In genomic region chr3:3693593-3693992, GRCh38 we compare ENCODE assay signal across 39 cellular contexts.
"Had no signal": no experiment of that assay in that cellular context is flagged by ENCODE, and none has a peak within 500 bp of the region (broad histone marks: within the 10 kb centered on the region; RNA-seq: fewer than 3 reads in every experiment).

No MANE protein-coding gene starts in this region.

- H3K4me3 ChIP-seq: adrenal gland, ascending aorta, body of pancreas, breast epithelium, cardiac muscle cell had no signal

- H3K27me3 ChIP-seq: adrenal gland, ascending aorta, body of pancreas, brain microvascular endothelial cell, breast epithelium had no signal

- H3K4me3 Mint-ChIP-seq: activated naive CD4-positive, alpha-beta T cell treated with anti-CD3 and anti-CD28 coated beads for 36 hours; activated naive CD4-positive, alpha-beta T cell treated with anti-CD3 and anti-CD28 coated beads, Interleukin-2, amount 10 ng/mL, durations not matched to agents 7 days and 5 days; activated naive CD4-positive, alpha-beta T cell treated with anti-CD3 and anti-CD28 coated beads, Interleukin-2, amount 50 U/mL, for 24 hours; activated naive CD8-positive, alpha-beta T cell; activated naive CD8-positive, alpha-beta T cell treated with anti-CD3 and anti-CD28 coated beads for 36 hours; activated naive CD8-positive, alpha-beta T cell treated with anti-CD3 and anti-CD28 coated beads, Interleukin-2, amount 10 ng/mL, durations not matched to agents 7 days and 5 days; activated naive CD8-positive, alpha-beta T cell treated with anti-CD3 and anti-CD28 coated beads, Interleukin-2, amount 50 U/mL, for 24 hours; activated T-cell treated with anti-CD3 and anti-CD28 coated beads, Interleukin-2, amount 50 U/mL, for 24 hours; activated T-cell treated with anti-CD3 and anti-CD28 coated beads, Interleukin-2, amount 50 U/mL, for 4 hours; activated T-cell treated with anti-CD3 and anti-CD28 coated beads, Interleukin-2, amount 50 U/mL, for 72 hours; activated T-helper 1 cell treated with anti-CD3 and anti-CD28 coated beads, Interleukin-12 subunit alpha, Interleukin-12 subunit beta, Interleukin-2, Interleukin-4 antibody, amounts not matched to agents 30 ng/mL and 10 ng/mL and 1 ng/mL, durations not matched to agents 14 hours and 24 hours and 36 hours; activated T-helper 17 cell treated with anti-CD3 and anti-CD28 coated beads, Interleukin-2, amount 50 U/mL, for 72 hours; brain; central memory CD8-positive, alpha-beta T cell had no signal

- H3K27ac Mint-ChIP-seq: activated naive CD4-positive, alpha-beta T cell treated with anti-CD3 and anti-CD28 coated beads for 36 hours; activated naive CD4-positive, alpha-beta T cell treated with anti-CD3 and anti-CD28 coated beads, Interleukin-2, amount 10 ng/mL, durations not matched to agents 7 days and 5 days; activated naive CD4-positive, alpha-beta T cell treated with anti-CD3 and anti-CD28 coated beads, Interleukin-2, amount 50 U/mL, for 24 hours; activated naive CD4-positive, alpha-beta T cell treated with anti-CD3 and anti-CD28 coated beads, Interleukin-2, amount 50 U/mL, for 72 hours; activated naive CD8-positive, alpha-beta T cell; activated naive CD8-positive, alpha-beta T cell treated with anti-CD3 and anti-CD28 coated beads for 36 hours; activated naive CD8-positive, alpha-beta T cell treated with anti-CD3 and anti-CD28 coated beads, Interleukin-2, amount 10 ng/mL, durations not matched to agents 7 days and 5 days; activated naive CD8-positive, alpha-beta T cell treated with anti-CD3 and anti-CD28 coated beads, Interleukin-2, amount 50 U/mL, for 24 hours; activated T-cell treated with anti-CD3 and anti-CD28 coated beads, Interleukin-2, amount 50 U/mL, for 24 hours; activated T-cell treated with anti-CD3 and anti-CD28 coated beads, Interleukin-2, amount 50 U/mL, for 72 hours; activated T-helper 1 cell treated with anti-CD3 and anti-CD28 coated beads, Interleukin-12 subunit alpha, Interleukin-12 subunit beta, Interleukin-2, Interleukin-4 antibody, amounts not matched to agents 30 ng/mL and 10 ng/mL and 1 ng/mL, durations not matched to agents 14 hours and 24 hours and 36 hours; activated T-helper 17 cell treated with anti-CD3 and anti-CD28 coated beads, Interleukin-2, amount 50 U/mL, for 72 hours; activated T-helper 2 cell treated with anti-CD3 and anti-CD28 coated beads, Interferon-gamma antibody, Interleukin-2, Interleukin-4, amounts not matched to agents 10 μg/mL and 5 μg/mL and 100 μg/mL, durations not matched to agents 14 hours and 24 hours and 36 hours; brain had no signal

- H3K27ac ChIP-seq: adrenal gland, ascending aorta, body of pancreas, brain microvascular endothelial cell, breast epithelium, cardiac muscle cell had no signal

- H3K4me1 Mint-ChIP-seq: activated naive CD4-positive, alpha-beta T cell treated with anti-CD3 and anti-CD28 coated beads, Interleukin-2, amount 10 ng/mL, durations not matched to agents 7 days and 5 days; activated naive CD4-positive, alpha-beta T cell treated with anti-CD3 and anti-CD28 coated beads, Interleukin-2, amount 50 U/mL, for 24 hours; activated naive CD8-positive, alpha-beta T cell treated with anti-CD3 and anti-CD28 coated beads for 36 hours; activated naive CD8-positive, alpha-beta T cell treated with anti-CD3 and anti-CD28 coated beads, Interleukin-2, amount 10 ng/mL, durations not matched to agents 7 days and 5 days; activated naive CD8-positive, alpha-beta T cell treated with anti-CD3 and anti-CD28 coated beads, Interleukin-2, amount 50 U/mL, for 24 hours; activated T-helper 17 cell treated with anti-CD3 and anti-CD28 coated beads, Interleukin-2, amount 50 U/mL, for 72 hours; central memory CD8-positive, alpha-beta T cell had no signal

- H3K36me3 Mint-ChIP-seq: activated naive CD4-positive, alpha-beta T cell treated with anti-CD3 and anti-CD28 coated beads, Interleukin-2, amount 10 ng/mL, durations not matched to agents 7 days and 5 days; activated naive CD4-positive, alpha-beta T cell treated with anti-CD3 and anti-CD28 coated beads, Interleukin-2, amount 50 U/mL, for 72 hours; activated naive CD8-positive, alpha-beta T cell; activated naive CD8-positive, alpha-beta T cell treated with anti-CD3 and anti-CD28 coated beads for 36 hours; activated naive CD8-positive, alpha-beta T cell treated with anti-CD3 and anti-CD28 coated beads, Interleukin-2, amount 10 ng/mL, durations not matched to agents 7 days and 5 days; brain had no signal

- H3K4me1 ChIP-seq: adrenal gland, ascending aorta, body of pancreas, breast epithelium had no signal

- ATAC-seq: activated naive CD4-positive, alpha-beta T cell treated with anti-CD3 and anti-CD28 coated beads, Interleukin-2, amount 50 U/mL, for 72 hours; activated naive CD8-positive, alpha-beta T cell treated with anti-CD3 and anti-CD28 coated beads, Interleukin-2, amount 50 U/mL, for 24 hours; activated T-cell treated with anti-CD3 and anti-CD28 coated beads, Interleukin-2, amount 50 U/mL, for 4 hours; activated T-cell treated with anti-CD3 and anti-CD28 coated beads, Interleukin-2, amount 50 U/mL, for 72 hours; activated T-helper 17 cell treated with anti-CD3 and anti-CD28 coated beads, Interleukin-2, amount 50 U/mL, for 72 hours; body of pancreas had no signal

- H3K36me3 ChIP-seq: adrenal gland, ascending aorta, brain microvascular endothelial cell, breast epithelium, cardiac muscle cell had no signal

- H3K27me3 Mint-ChIP-seq: activated naive CD4-positive, alpha-beta T cell treated with anti-CD3 and anti-CD28 coated beads, Interleukin-2, amount 10 ng/mL, durations not matched to agents 7 days and 5 days; activated naive CD4-positive, alpha-beta T cell treated with anti-CD3 and anti-CD28 coated beads, Interleukin-2, amount 50 U/mL, for 24 hours; activated naive CD8-positive, alpha-beta T cell; activated naive CD8-positive, alpha-beta T cell treated with anti-CD3 and anti-CD28 coated beads for 36 hours; activated naive CD8-positive, alpha-beta T cell treated with anti-CD3 and anti-CD28 coated beads, Interleukin-2, amount 10 ng/mL, durations not matched to agents 7 days and 5 days; activated naive CD8-positive, alpha-beta T cell treated with anti-CD3 and anti-CD28 coated beads, Interleukin-2, amount 50 U/mL, for 24 hours; activated T-cell treated with anti-CD3 and anti-CD28 coated beads, Interleukin-2, amount 50 U/mL, for 24 hours; brain; central memory CD8-positive, alpha-beta T cell had no signal

- H3K9me3 ChIP-seq: adrenal gland, ascending aorta, body of pancreas, breast epithelium had no signal

- H3K9me3 Mint-ChIP-seq: activated naive CD4-positive, alpha-beta T cell treated with anti-CD3 and anti-CD28 coated beads for 36 hours; activated naive CD4-positive, alpha-beta T cell treated with anti-CD3 and anti-CD28 coated beads, Interleukin-2, amount 10 ng/mL, durations not matched to agents 7 days and 5 days; activated naive CD4-positive, alpha-beta T cell treated with anti-CD3 and anti-CD28 coated beads, Interleukin-2, amount 50 U/mL, for 24 hours; activated naive CD8-positive, alpha-beta T cell treated with anti-CD3 and anti-CD28 coated beads for 36 hours; activated T-cell treated with anti-CD3 and anti-CD28 coated beads, Interleukin-2, amount 50 U/mL, for 24 hours; activated T-cell treated with anti-CD3 and anti-CD28 coated beads, Interleukin-2, amount 50 U/mL, for 4 hours; activated T-helper 2 cell treated with anti-CD3 and anti-CD28 coated beads, Interferon-gamma antibody, Interleukin-2, Interleukin-4, amounts not matched to agents 10 μg/mL and 5 μg/mL and 100 μg/mL, durations not matched to agents 14 hours and 24 hours and 36 hours had no signal

- DNase-seq: activated effector memory CD4-positive, alpha-beta T cell treated with anti-CD3 and anti-CD28 coated beads, Interleukin-2, amount 50 U/mL, for 16 hours; activated effector memory CD4-positive, alpha-beta T cell treated with Interleukin-2 at 50 U/mL for 16 hours; activated gamma-delta T cell; activated gamma-delta T cell treated with Interleukin-2 at 50 U/mL for 16 hours; activated naive CD4-positive, alpha-beta T cell; activated naive CD4-positive, alpha-beta T cell treated with anti-CD3 and anti-CD28 coated beads for 36 hours; activated naive CD4-positive, alpha-beta T cell treated with anti-CD3 and anti-CD28 coated beads, Interleukin-2, amount 10 ng/mL, durations not matched to agents 7 days and 5 days; activated naive CD4-positive, alpha-beta T cell treated with anti-CD3 and anti-CD28 coated beads, Interleukin-2, amount 50 U/mL, for 16 hours; activated naive CD4-positive, alpha-beta T cell treated with Interleukin-2 at 50 U/mL for 16 hours; activated naive CD8-positive, alpha-beta T cell treated with anti-CD3 and anti-CD28 coated beads for 36 hours; activated naive CD8-positive, alpha-beta T cell treated with anti-CD3 and anti-CD28 coated beads, Interleukin-2, amount 10 ng/mL, durations not matched to agents 7 days and 5 days; activated naive CD8-positive, alpha-beta T cell treated with anti-CD3 and anti-CD28 coated beads, Interleukin-2, amount 50 U/mL, for 24 hours; activated T-cell treated with anti-CD3 and anti-CD28 coated beads for 4 hours; activated T-cell treated with anti-CD3 and anti-CD28 coated beads, Interleukin-2, amount 50 U/mL, for 1 hour; activated T-cell treated with anti-CD3 and anti-CD28 coated beads, Interleukin-2, amount 50 U/mL, for 24 hours; activated T-cell treated with anti-CD3 and anti-CD28 coated beads, Interleukin-2, amount 50 U/mL, for 4 hours; activated T-cell treated with anti-CD3 and anti-CD28 coated beads, Interleukin-2, amount 50 U/mL, for 48 hours; activated T-cell treated with anti-CD3 and anti-CD28 coated beads, Interleukin-2, amount 50 U/mL, for 72 hours; adrenal gland; amniotic stem cell; amygdala; anterior cingulate cortex; aorta; body of pancreas; brain microvascular endothelial cell; caudate nucleus; central memory CD4-positive, alpha-beta T cell; cerebellar nuclear complex had no signal
